ENCODE assay signal across 1 cellular context in genomic region chr11:116829525-116830183, GRCh38.
TF ChIP-seq lines count a peak whose summit lies in the region.

APOC3 (plus strand) TSS chr11:116829907; CDS start chr11:116830583, 676 bp downstream.

TF ChIP-seq in K562, 482 proteins besides CTCF, POLR2A, EP300 and RAD21:
- TF ChIP-seq MEF2A (IDR thresholded peaks at IDR 0.05; ENCODE audit: control insufficient read depth, low read depth, low read length) = no peak
- no peak for TF ChIP-seq FOXA3 (CRISPR knock-in tag; conservative IDR thresholded peaks at IDR 0.05 in 1 of 2, IDR thresholded peaks at IDR 0.05 in 1 of 2)
- TF ChIP-seq L3MBTL2 (IDR thresholded peaks at IDR 0.05) = no peak
- no peak for TF ChIP-seq ATF4 (CRISPR knock-in tag; IDR thresholded peaks at IDR 0.05)
- no peak for TF ChIP-seq ZNF639 (CRISPR knock-in tag; conservative IDR thresholded peaks at IDR 0.05 in 1 of 2, IDR thresholded peaks at IDR 0.05 in 1 of 2)
- TF ChIP-seq ZNF778 (CRISPR knock-in tag; IDR thresholded peaks at IDR 0.05) = no peak
- no peak for TF ChIP-seq ARID3A (IDR thresholded peaks at IDR 0.05; ENCODE audit: borderline replicate concordance, low read depth, low read length)
- TF ChIP-seq E4F1 (CRISPR knock-in tag; IDR thresholded peaks at IDR 0.05; ENCODE audit: borderline replicate concordance) = no peak
- TF ChIP-seq MXD1 (CRISPR knock-in tag; IDR thresholded peaks at IDR 0.05; ENCODE audit: borderline replicate concordance, poor library complexity, severe bottlenecking) = no peak
- no peak for TF ChIP-seq SPI1 (IDR thresholded peaks at IDR 0.05; ENCODE audit: borderline replicate concordance, low read depth, low read length)
- no peak for TF ChIP-seq SNRNP70 (optimal IDR thresholded peaks at IDR 0.05; ENCODE audit: low read depth, low read length)
TF ChIP-seq in K562: peak in this region for 0.
